Comparison of ENCODE assay signal across 1 cellular context in the genomic region with DNA sequence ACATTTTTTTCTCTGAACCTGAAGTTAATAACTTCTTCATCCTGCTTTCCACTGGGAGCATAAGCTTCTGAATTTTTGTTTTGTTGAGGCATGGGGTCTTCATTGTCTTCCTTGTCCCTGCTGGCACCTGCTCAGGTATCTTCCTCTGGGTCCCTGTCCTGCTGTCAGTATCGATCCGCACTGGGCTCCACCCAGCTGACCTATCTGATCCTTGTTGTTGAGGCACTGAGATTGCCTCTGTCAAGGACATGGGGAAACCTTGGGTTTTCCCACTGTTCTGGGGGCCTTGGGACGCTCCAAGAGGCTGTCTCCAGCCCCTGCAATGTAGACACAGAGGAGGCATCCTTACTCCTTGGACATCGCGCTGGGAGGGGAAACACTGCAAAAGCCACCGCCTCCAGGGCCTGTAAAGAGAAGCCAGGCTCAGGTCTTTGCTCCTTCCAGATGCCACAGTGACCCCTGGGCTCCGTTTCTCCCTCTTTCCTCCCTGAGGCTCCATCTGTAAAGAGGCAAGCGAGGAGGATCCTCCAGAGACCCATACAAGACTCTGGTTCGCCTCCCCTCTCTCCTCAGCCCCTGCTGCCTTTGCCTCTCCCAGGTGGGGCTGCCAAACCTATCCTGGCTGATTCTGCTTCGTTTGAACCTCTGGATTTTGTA.
TF ChIP-seq lines count a peak whose summit lies in the region.

No MANE protein-coding gene starts in this region.

TF ChIP-seq in HEK293, 187 proteins besides CTCF, POLR2A, EP300 and RAD21 (continued from another document):
- TF ChIP-seq, protein P1, sequence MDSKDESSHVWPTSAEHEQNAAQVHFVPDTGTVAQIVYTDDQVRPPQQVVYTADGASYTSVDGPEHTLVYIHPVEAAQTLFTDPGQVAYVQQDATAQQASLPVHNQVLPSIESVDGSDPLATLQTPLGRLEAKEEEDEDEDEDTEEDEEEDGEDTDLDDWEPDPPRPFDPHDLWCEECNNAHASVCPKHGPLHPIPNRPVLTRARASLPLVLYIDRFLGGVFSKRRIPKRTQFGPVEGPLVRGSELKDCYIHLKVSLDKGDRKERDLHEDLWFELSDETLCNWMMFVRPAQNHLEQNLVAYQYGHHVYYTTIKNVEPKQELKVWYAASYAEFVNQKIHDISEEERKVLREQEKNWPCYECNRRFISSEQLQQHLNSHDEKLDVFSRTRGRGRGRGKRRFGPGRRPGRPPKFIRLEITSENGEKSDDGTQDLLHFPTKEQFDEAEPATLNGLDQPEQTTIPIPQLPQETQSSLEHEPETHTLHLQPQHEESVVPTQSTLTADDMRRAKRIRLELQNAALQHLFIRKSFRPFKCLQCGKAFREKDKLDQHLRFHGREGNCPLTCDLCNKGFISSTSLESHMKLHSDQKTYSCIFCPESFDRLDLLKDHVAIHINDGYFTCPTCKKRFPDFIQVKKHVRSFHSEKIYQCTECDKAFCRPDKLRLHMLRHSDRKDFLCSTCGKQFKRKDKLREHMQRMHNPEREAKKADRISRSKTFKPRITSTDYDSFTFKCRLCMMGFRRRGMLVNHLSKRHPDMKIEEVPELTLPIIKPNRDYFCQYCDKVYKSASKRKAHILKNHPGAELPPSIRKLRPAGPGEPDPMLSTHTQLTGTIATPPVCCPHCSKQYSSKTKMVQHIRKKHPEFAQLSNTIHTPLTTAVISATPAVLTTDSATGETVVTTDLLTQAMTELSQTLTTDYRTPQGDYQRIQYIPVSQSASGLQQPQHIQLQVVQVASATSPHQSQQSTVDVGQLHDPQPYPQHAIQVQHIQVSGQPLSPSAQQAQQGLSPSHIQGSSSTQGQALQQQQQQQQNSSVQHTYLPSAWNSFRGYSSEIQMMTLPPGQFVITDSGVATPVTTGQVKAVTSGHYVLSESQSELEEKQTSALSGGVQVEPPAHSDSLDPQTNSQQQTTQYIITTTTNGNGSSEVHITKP (tag by site-specific recombination; IDR thresholded peaks at IDR 0.05) = peak; percentile 24
- TF ChIP-seq, protein P2, sequence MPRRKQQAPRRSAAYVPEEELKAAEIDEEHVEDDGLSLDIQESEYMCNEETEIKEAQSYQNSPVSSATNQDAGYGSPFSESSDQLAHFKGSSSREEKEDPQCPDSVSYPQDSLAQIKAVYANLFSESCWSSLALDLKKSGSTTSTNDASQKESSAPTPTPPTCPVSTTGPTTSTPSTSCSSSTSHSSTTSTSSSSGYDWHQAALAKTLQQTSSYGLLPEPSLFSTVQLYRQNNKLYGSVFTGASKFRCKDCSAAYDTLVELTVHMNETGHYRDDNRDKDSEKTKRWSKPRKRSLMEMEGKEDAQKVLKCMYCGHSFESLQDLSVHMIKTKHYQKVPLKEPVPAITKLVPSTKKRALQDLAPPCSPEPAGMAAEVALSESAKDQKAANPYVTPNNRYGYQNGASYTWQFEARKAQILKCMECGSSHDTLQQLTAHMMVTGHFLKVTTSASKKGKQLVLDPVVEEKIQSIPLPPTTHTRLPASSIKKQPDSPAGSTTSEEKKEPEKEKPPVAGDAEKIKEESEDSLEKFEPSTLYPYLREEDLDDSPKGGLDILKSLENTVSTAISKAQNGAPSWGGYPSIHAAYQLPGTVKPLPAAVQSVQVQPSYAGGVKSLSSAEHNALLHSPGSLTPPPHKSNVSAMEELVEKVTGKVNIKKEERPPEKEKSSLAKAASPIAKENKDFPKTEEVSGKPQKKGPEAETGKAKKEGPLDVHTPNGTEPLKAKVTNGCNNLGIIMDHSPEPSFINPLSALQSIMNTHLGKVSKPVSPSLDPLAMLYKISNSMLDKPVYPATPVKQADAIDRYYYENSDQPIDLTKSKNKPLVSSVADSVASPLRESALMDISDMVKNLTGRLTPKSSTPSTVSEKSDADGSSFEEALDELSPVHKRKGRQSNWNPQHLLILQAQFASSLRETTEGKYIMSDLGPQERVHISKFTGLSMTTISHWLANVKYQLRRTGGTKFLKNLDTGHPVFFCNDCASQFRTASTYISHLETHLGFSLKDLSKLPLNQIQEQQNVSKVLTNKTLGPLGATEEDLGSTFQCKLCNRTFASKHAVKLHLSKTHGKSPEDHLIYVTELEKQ (tag by site-specific recombination; IDR thresholded peaks at IDR 0.05; ENCODE audit: borderline replicate concordance) = no peak
